9 cellular contexts compared by ENCODE assay signal in the genomic region with DNA sequence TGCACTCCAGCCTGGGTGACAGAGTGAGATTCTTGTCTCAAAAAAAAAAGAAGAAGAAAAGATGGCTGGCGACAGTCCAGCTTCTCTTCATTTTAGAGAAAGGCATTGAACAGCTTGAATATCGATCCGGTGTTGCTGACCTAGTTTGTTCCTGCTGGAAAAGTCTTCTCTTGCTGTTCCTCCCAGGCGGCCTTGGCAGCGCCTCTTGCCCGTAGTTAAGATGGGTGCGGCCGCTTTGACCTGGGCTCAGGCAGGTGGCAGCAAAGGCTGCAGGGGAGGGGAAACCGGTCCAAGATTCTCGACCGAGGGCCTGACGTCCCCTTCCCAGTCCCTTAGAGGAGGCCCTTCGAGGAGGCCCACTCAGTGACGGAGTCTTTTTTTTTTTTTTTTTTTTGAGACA. TPM values are rescaled to one million over a fixed set of nuclear protein-coding genes. Genes with fewer than 3 reads are reported as not detected.
DNase-seq lines count a peak whose midpoint lies in the region; ATAC-seq, FAIRE-seq and TF ChIP-seq lines count a peak whose summit lies in the region.
"Had no signal": no experiment of that assay in that cellular context is flagged by ENCODE, and none has a peak within 500 bp of the region (broad histone marks: within the 10 kb centered on the region; RNA-seq: fewer than 3 reads in every experiment).

No MANE protein-coding gene starts in this region.

- H3K27me3 Mint-ChIP-seq in activated T-cell treated with anti-CD3 and anti-CD28 coated beads, Interleukin-2, amount 50 U/mL, for 72 hours (ENCODE audit: low read depth): no peaks in the 10 kb centered on the region
- H3K27me3 Mint-ChIP-seq in WTC11 (ENCODE audit: low read depth): peaks cover 21% of the 10 kb centered on the region

- H3K4me1 Mint-ChIP-seq in activated T-cell treated with anti-CD3 and anti-CD28 coated beads, Interleukin-2, amount 50 U/mL, for 72 hours (ENCODE audit: low read depth): peaks cover 46% of the 10 kb centered on the region
- H3K4me1 Mint-ChIP-seq in WTC11: peaks cover 19% of the 10 kb centered on the region

- H3K79me2 ChIP-seq in HepG2 (ENCODE audit: insufficient read depth, low read length): peaks cover 8% of the 10 kb centered on the region

- TF ChIP-seq POLR2A in HepG2 (IDR thresholded peaks at IDR 0.05; ENCODE audit: insufficient read depth in 1 of 2, low read depth in 2 of 2, low read length in 2 of 2): no peak
- no peak for TF ChIP-seq POLR2A in adrenal gland (IDR thresholded peaks at IDR 0.05)

- TF ChIP-seq RAD21 in HepG2 (CRISPR knock-in tag; IDR thresholded peaks at IDR 0.05): no peak

- H3K4me2 ChIP-seq in HepG2 (ENCODE audit: low read depth, low read length): no peak overlapping the region

- no peaks in the 10 kb centered on the region for H3K36me3 ChIP-seq in HepG2 (replicated peaks in 1 of 2; ENCODE audit: control insufficient read depth in 1 of 2, insufficient read depth in 2 of 2, low read length in 2 of 2)
- H3K36me3 ChIP-seq in subcutaneous abdominal adipose tissue (ENCODE audit: control insufficient read depth in 5 of 5, insufficient read depth in 5 of 5, low read length in 5 of 5): no peaks in the 10 kb centered on the region
- no peaks in the 10 kb centered on the region for H3K36me3 ChIP-seq in adrenal gland (replicated peaks in 1 of 2)

- no TSS peak for BruUV-seq in HepG2 (replicated peaks; lab: Mats Ljungman, UMichigan)

- H2AFZ ChIP-seq in HepG2 (ENCODE audit: low read length): no peak overlapping the region

- H3K4me1 ChIP-seq in HepG2 (ENCODE audit: insufficient read depth, low read length) (peaks cover 34% of the 10 kb centered on the region), subcutaneous abdominal adipose tissue (ENCODE audit: control insufficient read depth in 5 of 5, insufficient read depth in 5 of 5, low read length in 5 of 5) (peaks cover 0 to 23% (median 21%) of the 10 kb centered on the region in 5 donors), adrenal gland (replicated peaks in 1 of 2) (peaks cover 8 to 11% of the 10 kb centered on the region in 2 donors)

- POLR2A ChIA-PET in WTC11 (lab: Charles Lee) (no interaction called here), HepG2 (lab: Yijun Ruan, JAX) (interaction anchor here (0.7 kb wide), 1 partner anchor 21 kb away, joined by 3 read pairs; no protein-coding TSS in a partner anchor)

- ATAC-seq in activated T-cell treated with anti-CD3 and anti-CD28 coated beads, Interleukin-2, amount 50 U/mL, for 72 hours (replicated peaks in 1 of 2): no peak
- ATAC-seq in WTC11 (no peak), HepG2 (no peak), HG02870 (IDR thresholded peaks at IDR 0.05; ENCODE audit: unreplicated experiment) (no peak)

- H3K9ac ChIP-seq in HepG2 (ENCODE audit: insufficient read depth, low read depth, low read length): no peak overlapping the region
- peak overlapping the region in 1 of 5 donors; percentile 73 for H3K9ac ChIP-seq in subcutaneous abdominal adipose tissue (ENCODE audit: low read length in 5 of 5)

- peak overlapping the region; percentile 90 for H3K4me3 Mint-ChIP-seq in activated T-cell treated with anti-CD3 and anti-CD28 coated beads, Interleukin-2, amount 50 U/mL, for 72 hours
- H3K4me3 Mint-ChIP-seq in WTC11: peak overlapping the region; percentile 71

- peaks cover 0 to 5% of the 10 kb centered on the region in 2 donors for H3K36me3 Mint-ChIP-seq in activated T-cell treated with anti-CD3 and anti-CD28 coated beads, Interleukin-2, amount 50 U/mL, for 72 hours (ENCODE audit: insufficient read depth in 2 of 2)
- no peaks in the 10 kb centered on the region for H3K36me3 Mint-ChIP-seq in WTC11

- H3K27ac ChIP-seq in HepG2 (ENCODE audit: extremely low read length, insufficient read depth, low read length) (no peak overlapping the region), subcutaneous abdominal adipose tissue (ENCODE audit: low read depth, low read length) (peak overlapping the region; percentile 46), adrenal gland (peak overlapping the region in 1 of 5 donors; percentile 62)

- CTCF ChIA-PET in WTC11 (lab: Charles Lee): interaction anchor here (0.6 to 2.2 kb wide), 8 partner anchors 10 to 329 kb away, joined by 3 to 14 read pairs (median 4); partner anchors contain the start of genes DCTPP1, ZNF688 and ZNF747
- CTCF ChIA-PET in HepG2 (lab: Yijun Ruan, JAX; ENCODE audit: low intra/inter-chr PET ratio, low total read pairs): no interaction called here

- no peaks in the 10 kb centered on the region for H3K9me3 Mint-ChIP-seq in activated T-cell treated with anti-CD3 and anti-CD28 coated beads, Interleukin-2, amount 50 U/mL, for 72 hours
- H3K9me3 Mint-ChIP-seq in WTC11: no peaks in the 10 kb centered on the region

- TF ChIP-seq CTCF in WTC11 (IDR thresholded peaks at IDR 0.05): no peak
- 0 out of 2 replicates have a peak, but pooled peaks have one; percentile 7 for TF ChIP-seq CTCF in HepG2 (CRISPR knock-in tag; IDR thresholded peaks at IDR 0.05)
- TF ChIP-seq CTCF in adrenal gland (IDR thresholded peaks at IDR 0.05): no peak

- no peak for FAIRE-seq in HepG2 (lab: Jason Lieb, UNC)

- no peak for DNase-seq in activated T-cell treated with anti-CD3 and anti-CD28 coated beads, Interleukin-2, amount 50 U/mL, for 72 hours
- DNase-seq in activated T-cell treated with anti-CD3 and anti-CD28 coated beads for 4 hours (no peak), WTC11 (ENCODE audit: low spot score) (no peak), HepG2 (ENCODE audit: low spot score) (no peak), adrenal gland (no peak), mesenteric fat pad (ENCODE audit: low spot score) (no peak)
- DNase-seq: midbrain had no signal

- H3K9me3 ChIP-seq in HepG2 (ENCODE audit: low read length) (no peaks in the 10 kb centered on the region), subcutaneous abdominal adipose tissue (ENCODE audit: control insufficient read depth in 5 of 5, low read length in 5 of 5) (no peaks in the 10 kb centered on the region), adrenal gland (replicated peaks in 1 of 3) (no peaks in the 10 kb centered on the region)

- H3K27ac Mint-ChIP-seq in activated T-cell treated with anti-CD3 and anti-CD28 coated beads, Interleukin-2, amount 50 U/mL, for 72 hours: no peak overlapping the region
- H3K27ac Mint-ChIP-seq in WTC11: no peak overlapping the region

- H3K27me3 ChIP-seq in HepG2 (ENCODE audit: control insufficient read depth in 1 of 2, insufficient read depth in 2 of 2, low read length in 2 of 2) (no peaks in the 10 kb centered on the region), subcutaneous abdominal adipose tissue (ENCODE audit: control insufficient read depth in 5 of 5, insufficient read depth in 4 of 5, low read length in 5 of 5) (no peaks in the 10 kb centered on the region), adrenal gland (no peaks in the 10 kb centered on the region)

- H3K4me3 ChIP-seq in HepG2 (replicated peaks in 1 of 3; ENCODE audit: insufficient read depth in 1 of 3, low read depth in 2 of 3, low read length in 3 of 3) (no peak overlapping the region), subcutaneous abdominal adipose tissue (ENCODE audit: low read depth in 1 of 5, low read length in 5 of 5) (peak overlapping the region in 4 of 5 donors; percentile 75 to 80 (median 78)), adrenal gland (peak overlapping the region in 1 of 4 donors; percentile 43)

- no peak for TF ChIP-seq EP300 in HepG2 (IDR thresholded peaks at IDR 0.05; ENCODE audit: low read depth in 2 of 2, low read length in 2 of 2)
- TF ChIP-seq EP300 in HepG2 (CRISPR knock-in tag; IDR thresholded peaks at IDR 0.05; ENCODE audit: borderline replicate concordance): no peak

- in situ Hi-C loops in HepG2 (cut with HindIII; ENCODE audit: extremely low pct_ligation_motif_present, low pct_unique_long_range_greater_than_20kb): no loop called here

- H4K20me1 ChIP-seq in HepG2 (ENCODE audit: insufficient read depth, low read length): no peaks in the 10 kb centered on the region

- intact Hi-C loops in HepG2 (cut with micrococcal nuclease; ENCODE audit: unreplicated experiment) (no loop called here), adrenal gland (cut with DNase I) (loop anchor here in 1 of 2 donors (10.0 kb wide), 1 partner anchor 53 kb away; the partner anchor contains the start of gene ZNF689)

- WGBS in HepG2 (ENCODE audit: low lambda C conversion rate): 69% methylated on average over 14 of the region's 14 CpGs
- WGBS in adrenal gland, 4 donors: 85 to 93% (median 88%) methylated on average over 14 of the region's 14 CpGs

RNA-seq across cellular contexts. Expression of gene ZNF764, which starts 3.8 kb away (rescaled TPM):
- total RNA-seq in activated T-cell treated with anti-CD3 and anti-CD28 coated beads, Interleukin-2, amount 50 U/mL, for 72 hours: 10 to 100 TPM; 10.7 to 12.7 TPM
- total RNA-seq in WTC11 (2021) (9.0 to 10.4 TPM (median 9.1 TPM) in 3 replicates), HepG2 (2016; rRNA removed; fragmentation: Illumina TruSeq; extraction: Trizol) (7.3 and 9.1 TPM in 2 replicates), adrenal gland (10 to 100 TPM in 3 of 8 donors, 1 to 10 TPM in 5; 5.1 to 15.0 (median 9.8) TPM), mesenteric fat pad (5.9 TPM)
- total RNA-seq in HepG2 (2016; cell fraction: cytosol; rRNA removed; fragmentation: Illumina TruSeq; extraction: Trizol; ENCODE audit: low read depth): 2.8 and 3.1 TPM in 2 replicates
- total RNA-seq in HepG2 (2016; cell fraction: insoluble cytoplasmic fraction; rRNA removed; fragmentation: Illumina TruSeq; extraction: Trizol): 5.9 and 8.3 TPM in 2 replicates
- total RNA-seq in HepG2 (2016; cell fraction: membrane; rRNA removed; fragmentation: Illumina TruSeq; extraction: Trizol): 6.4 and 7.9 TPM in 2 replicates
- 7.4 and 7.9 TPM in 2 replicates for total RNA-seq in HepG2 (2016; cell fraction: nucleus; rRNA removed; fragmentation: Illumina TruSeq; extraction: Trizol)
- polyA plus RNA-seq in HepG2 (2011; rRNA removed) (4.1 and 4.8 TPM in 2 replicates), adrenal gland (1 to 10 TPM; 3.6 to 9.7 (median 5.9) TPM)
- 4.1 and 4.5 TPM in 2 replicates for polyA plus RNA-seq in HepG2 (2011; cell fraction: cytosol; rRNA removed)
- 11.6 and 12.2 TPM in 2 replicates for polyA plus RNA-seq in HepG2 (2011; cell fraction: nucleus; rRNA removed)
- 3.6 and 4.9 TPM in 2 replicates for polyA plus RNA-seq in HepG2 (2012)
- polyA plus RNA-seq in HepG2 (2016; cell fraction: cytosol; fragmentation: Illumina TruSeq; extraction: Trizol; ENCODE audit: low read depth): 1.7 and 2.0 TPM in 2 replicates
- 6.8 and 7.3 TPM in 2 replicates for polyA plus RNA-seq in HepG2 (2016; cell fraction: insoluble cytoplasmic fraction; fragmentation: Illumina TruSeq; extraction: Trizol; ENCODE audit: low read depth)
- polyA plus RNA-seq in HepG2 (2016; cell fraction: membrane; fragmentation: Illumina TruSeq; extraction: Trizol; ENCODE audit: low read depth): 4.0 TPM in 2 replicates
- polyA plus RNA-seq in HepG2 (2016; cell fraction: nucleus; fragmentation: Illumina TruSeq; extraction: Trizol; ENCODE audit: insufficient read depth, low read depth): 18.1 and 18.6 TPM in 2 replicates
- 4.3 and 10.8 TPM in 2 replicates for polyA minus RNA-seq in HepG2 (2011; rRNA and poly(A)+ RNA removed; ENCODE audit: low replicate concordance)
- polyA minus RNA-seq in HepG2 (2011; cell fraction: cytosol; rRNA and poly(A)+ RNA removed): 6.1 and 6.6 TPM in 2 replicates
- 7.7 and 8.7 TPM in 2 replicates for polyA minus RNA-seq in HepG2 (2011; cell fraction: nucleus; rRNA and poly(A)+ RNA removed)

RNA-seq across cellular contexts. Expression of gene ZNF688, which starts 9.5 kb away (rescaled TPM):
- 10 to 100 TPM; 14.5 TPM for total RNA-seq in activated T-cell treated with anti-CD3 and anti-CD28 coated beads, Interleukin-2, amount 50 U/mL, for 72 hours
- total RNA-seq in WTC11 (2021): 4.2 to 6.0 TPM (median 4.9 TPM) in 3 replicates
- 5.4 and 5.8 TPM in 2 replicates for total RNA-seq in HepG2 (2016; rRNA removed; fragmentation: Illumina TruSeq; extraction: Trizol)
- 13.1 and 13.2 TPM in 2 replicates for total RNA-seq in HepG2 (2016; cell fraction: cytosol; rRNA removed; fragmentation: Illumina TruSeq; extraction: Trizol; ENCODE audit: low read depth)
- total RNA-seq in HepG2 (2016; cell fraction: insoluble cytoplasmic fraction; rRNA removed; fragmentation: Illumina TruSeq; extraction: Trizol): 4.0 and 4.8 TPM in 2 replicates
- total RNA-seq in HepG2 (2016; cell fraction: membrane; rRNA removed; fragmentation: Illumina TruSeq; extraction: Trizol): 8.5 and 11.4 TPM in 2 replicates
- 2.6 and 3.6 TPM in 2 replicates for total RNA-seq in HepG2 (2016; cell fraction: nucleus; rRNA removed; fragmentation: Illumina TruSeq; extraction: Trizol)
- polyA plus RNA-seq in HepG2 (2011; rRNA removed): 2.4 and 2.9 TPM in 2 replicates
- 2.7 and 3.8 TPM in 2 replicates for polyA plus RNA-seq in HepG2 (2011; cell fraction: cytosol; rRNA removed)
- polyA plus RNA-seq in HepG2 (2011; cell fraction: nucleus; rRNA removed): 4.5 TPM in 2 replicates
- 2.3 and 3.6 TPM in 2 replicates for polyA plus RNA-seq in HepG2 (2012)
- 17.2 and 20.6 TPM in 2 replicates for polyA plus RNA-seq in HepG2 (2016; cell fraction: cytosol; fragmentation: Illumina TruSeq; extraction: Trizol; ENCODE audit: low read depth)
- polyA plus RNA-seq in HepG2 (2016; cell fraction: insoluble cytoplasmic fraction; fragmentation: Illumina TruSeq; extraction: Trizol; ENCODE audit: low read depth): 5.4 and 6.1 TPM in 2 replicates
- polyA plus RNA-seq in HepG2 (2016; cell fraction: membrane; fragmentation: Illumina TruSeq; extraction: Trizol; ENCODE audit: low read depth): 16.0 and 17.2 TPM in 2 replicates
- 6.9 and 8.3 TPM in 2 replicates for polyA plus RNA-seq in HepG2 (2016; cell fraction: nucleus; fragmentation: Illumina TruSeq; extraction: Trizol; ENCODE audit: insufficient read depth, low read depth)
- 1.7 and 2.7 TPM in 2 replicates for polyA minus RNA-seq in HepG2 (2011; rRNA and poly(A)+ RNA removed; ENCODE audit: low replicate concordance)
- 1.8 and 2.9 TPM in 2 replicates for polyA minus RNA-seq in HepG2 (2011; cell fraction: cytosol; rRNA and poly(A)+ RNA removed)
- polyA minus RNA-seq in HepG2 (2011; cell fraction: nucleus; rRNA and poly(A)+ RNA removed): 2.0 and 2.4 TPM in 2 replicates
- 10 to 100 TPM; 10.3 to 33.2 (median 18.2) TPM for total RNA-seq in adrenal gland
- 10 to 100 TPM; 16.4 to 43.4 (median 33.9) TPM for polyA plus RNA-seq in adrenal gland
- total RNA-seq in mesenteric fat pad: 12.1 TPM

RNA-seq across cellular contexts. Expression of gene ZNF785, which starts 23.5 kb away (rescaled TPM):
- total RNA-seq in activated T-cell treated with anti-CD3 and anti-CD28 coated beads, Interleukin-2, amount 50 U/mL, for 72 hours: 10 to 100 TPM; 10.9 to 12.6 TPM
- total RNA-seq in WTC11 (2021) (15.4 to 16.5 TPM (median 16.0 TPM) in 3 replicates), HepG2 (2016; rRNA removed; fragmentation: Illumina TruSeq; extraction: Trizol) (not detected in 2 replicates), adrenal gland (10 to 100 TPM in 7 of 8 donors, 1 to 10 TPM in 1; 9.4 to 37.0 (median 15.4) TPM), mesenteric fat pad (10.1 TPM)
- total RNA-seq in HepG2 (2016; cell fraction: cytosol; rRNA removed; fragmentation: Illumina TruSeq; extraction: Trizol; ENCODE audit: low read depth): not detected in 2 replicates
- not detected in 2 replicates for total RNA-seq in HepG2 (2016; cell fraction: insoluble cytoplasmic fraction; rRNA removed; fragmentation: Illumina TruSeq; extraction: Trizol)
- total RNA-seq in HepG2 (2016; cell fraction: membrane; rRNA removed; fragmentation: Illumina TruSeq; extraction: Trizol): not detected in 2 replicates
- not detected in 2 replicates for total RNA-seq in HepG2 (2016; cell fraction: nucleus; rRNA removed; fragmentation: Illumina TruSeq; extraction: Trizol)
- polyA plus RNA-seq in HepG2 (2011; rRNA removed) (0.01 TPM in 1 of 2 replicates, not detected in the other), adrenal gland (10 to 100 TPM in 1 of 3 donors, 1 to 10 TPM in 2; 3.4 to 11.2 (median 8.9) TPM)
- polyA plus RNA-seq in HepG2 (2011; cell fraction: cytosol; rRNA removed): 0.03 TPM in 1 of 2 replicates, not detected in the other
- polyA plus RNA-seq in HepG2 (2011; cell fraction: nucleus; rRNA removed): 0.05 TPM in 1 of 2 replicates, not detected in the other
- 0.11 TPM in 1 of 2 replicates, not detected in the other for polyA plus RNA-seq in HepG2 (2012)
- polyA plus RNA-seq in HepG2 (2016; cell fraction: cytosol; fragmentation: Illumina TruSeq; extraction: Trizol; ENCODE audit: low read depth): not detected in 2 replicates
- not detected in 2 replicates for polyA plus RNA-seq in HepG2 (2016; cell fraction: insoluble cytoplasmic fraction; fragmentation: Illumina TruSeq; extraction: Trizol; ENCODE audit: low read depth)
- not detected in 2 replicates for polyA plus RNA-seq in HepG2 (2016; cell fraction: membrane; fragmentation: Illumina TruSeq; extraction: Trizol; ENCODE audit: low read depth)
- polyA plus RNA-seq in HepG2 (2016; cell fraction: nucleus; fragmentation: Illumina TruSeq; extraction: Trizol; ENCODE audit: insufficient read depth, low read depth): not detected in 2 replicates
- 10.5 TPM in 1 of 2 replicates, not detected in the other for polyA minus RNA-seq in HepG2 (2011; rRNA and poly(A)+ RNA removed; ENCODE audit: low replicate concordance)
- not detected in 2 replicates for polyA minus RNA-seq in HepG2 (2011; cell fraction: cytosol; rRNA and poly(A)+ RNA removed)
- not detected in 2 replicates for polyA minus RNA-seq in HepG2 (2011; cell fraction: nucleus; rRNA and poly(A)+ RNA removed)

RNA-seq across cellular contexts. Expression of gene ZNF747, which starts 27.4 kb away (rescaled TPM):
- total RNA-seq in activated T-cell treated with anti-CD3 and anti-CD28 coated beads, Interleukin-2, amount 50 U/mL, for 72 hours: 1 to 10 TPM; 8.3 to 9.2 TPM
- total RNA-seq in WTC11 (2021): 11.3 to 11.7 TPM (median 11.5 TPM) in 3 replicates
- 8.8 and 10.2 TPM in 2 replicates for total RNA-seq in HepG2 (2016; rRNA removed; fragmentation: Illumina TruSeq; extraction: Trizol)
- total RNA-seq in HepG2 (2016; cell fraction: cytosol; rRNA removed; fragmentation: Illumina TruSeq; extraction: Trizol; ENCODE audit: low read depth): 2.7 and 2.8 TPM in 2 replicates
- 10.3 and 10.8 TPM in 2 replicates for total RNA-seq in HepG2 (2016; cell fraction: insoluble cytoplasmic fraction; rRNA removed; fragmentation: Illumina TruSeq; extraction: Trizol)
- 8.9 and 9.2 TPM in 2 replicates for total RNA-seq in HepG2 (2016; cell fraction: membrane; rRNA removed; fragmentation: Illumina TruSeq; extraction: Trizol)
- 7.3 and 9.1 TPM in 2 replicates for total RNA-seq in HepG2 (2016; cell fraction: nucleus; rRNA removed; fragmentation: Illumina TruSeq; extraction: Trizol)
- 7.0 and 7.2 TPM in 2 replicates for polyA plus RNA-seq in HepG2 (2011; rRNA removed)
- 5.7 and 6.4 TPM in 2 replicates for polyA plus RNA-seq in HepG2 (2011; cell fraction: cytosol; rRNA removed)
- polyA plus RNA-seq in HepG2 (2011; cell fraction: nucleus; rRNA removed): 9.4 and 11.1 TPM in 2 replicates
- polyA plus RNA-seq in HepG2 (2012): 2.3 and 3.6 TPM in 2 replicates
- polyA plus RNA-seq in HepG2 (2016; cell fraction: cytosol; fragmentation: Illumina TruSeq; extraction: Trizol; ENCODE audit: low read depth): 1.7 and 1.9 TPM in 2 replicates
- 9.4 and 9.8 TPM in 2 replicates for polyA plus RNA-seq in HepG2 (2016; cell fraction: insoluble cytoplasmic fraction; fragmentation: Illumina TruSeq; extraction: Trizol; ENCODE audit: low read depth)
- 5.7 and 5.8 TPM in 2 replicates for polyA plus RNA-seq in HepG2 (2016; cell fraction: membrane; fragmentation: Illumina TruSeq; extraction: Trizol; ENCODE audit: low read depth)
- 12.4 and 13.5 TPM in 2 replicates for polyA plus RNA-seq in HepG2 (2016; cell fraction: nucleus; fragmentation: Illumina TruSeq; extraction: Trizol; ENCODE audit: insufficient read depth, low read depth)
- 12.9 and 13.6 TPM in 2 replicates for polyA minus RNA-seq in HepG2 (2011; rRNA and poly(A)+ RNA removed; ENCODE audit: low replicate concordance)
- polyA minus RNA-seq in HepG2 (2011; cell fraction: cytosol; rRNA and poly(A)+ RNA removed): 5.2 and 6.2 TPM in 2 replicates
- 12.5 and 16.8 TPM in 2 replicates for polyA minus RNA-seq in HepG2 (2011; cell fraction: nucleus; rRNA and poly(A)+ RNA removed)
- total RNA-seq in adrenal gland: 10 to 100 TPM; 10.4 to 19.9 (median 15.7) TPM
- 1 to 10 TPM; 7.7 to 9.3 (median 8.4) TPM for polyA plus RNA-seq in adrenal gland
- 9.6 TPM for total RNA-seq in mesenteric fat pad

RNA-seq across cellular contexts. Expression of gene ZNF768, which starts 35.7 kb away (rescaled TPM):
- 10 to 100 TPM; 21.0 to 22.5 TPM for total RNA-seq in activated T-cell treated with anti-CD3 and anti-CD28 coated beads, Interleukin-2, amount 50 U/mL, for 72 hours
- 35.9 to 43.0 TPM (median 42.4 TPM) in 3 replicates for total RNA-seq in WTC11 (2021)
- 26.6 and 34.4 TPM in 2 replicates for total RNA-seq in HepG2 (2016; rRNA removed; fragmentation: Illumina TruSeq; extraction: Trizol)
- 6.1 and 6.9 TPM in 2 replicates for total RNA-seq in HepG2 (2016; cell fraction: cytosol; rRNA removed; fragmentation: Illumina TruSeq; extraction: Trizol; ENCODE audit: low read depth)
- 23.0 and 34.5 TPM in 2 replicates for total RNA-seq in HepG2 (2016; cell fraction: insoluble cytoplasmic fraction; rRNA removed; fragmentation: Illumina TruSeq; extraction: Trizol)
- 19.9 and 22.9 TPM in 2 replicates for total RNA-seq in HepG2 (2016; cell fraction: membrane; rRNA removed; fragmentation: Illumina TruSeq; extraction: Trizol)
- 17.6 and 18.7 TPM in 2 replicates for total RNA-seq in HepG2 (2016; cell fraction: nucleus; rRNA removed; fragmentation: Illumina TruSeq; extraction: Trizol)
- 26.7 and 40.0 TPM in 2 replicates for polyA plus RNA-seq in HepG2 (2011; rRNA removed)
- polyA plus RNA-seq in HepG2 (2011; cell fraction: cytosol; rRNA removed): 22.2 and 36.8 TPM in 2 replicates
- 67.1 and 79.3 TPM in 2 replicates for polyA plus RNA-seq in HepG2 (2011; cell fraction: nucleus; rRNA removed)
- 22.9 and 30.0 TPM in 2 replicates for polyA plus RNA-seq in HepG2 (2012)
- 6.4 and 7.1 TPM in 2 replicates for polyA plus RNA-seq in HepG2 (2016; cell fraction: cytosol; fragmentation: Illumina TruSeq; extraction: Trizol; ENCODE audit: low read depth)
- polyA plus RNA-seq in HepG2 (2016; cell fraction: insoluble cytoplasmic fraction; fragmentation: Illumina TruSeq; extraction: Trizol; ENCODE audit: low read depth): 32.0 and 39.1 TPM in 2 replicates
- 19.7 and 20.2 TPM in 2 replicates for polyA plus RNA-seq in HepG2 (2016; cell fraction: membrane; fragmentation: Illumina TruSeq; extraction: Trizol; ENCODE audit: low read depth)
- 50.4 and 51.1 TPM in 2 replicates for polyA plus RNA-seq in HepG2 (2016; cell fraction: nucleus; fragmentation: Illumina TruSeq; extraction: Trizol; ENCODE audit: insufficient read depth, low read depth)
- 11.8 and 40.3 TPM in 2 replicates for polyA minus RNA-seq in HepG2 (2011; rRNA and poly(A)+ RNA removed; ENCODE audit: low replicate concordance)
- 18.5 and 21.5 TPM in 2 replicates for polyA minus RNA-seq in HepG2 (2011; cell fraction: cytosol; rRNA and poly(A)+ RNA removed)
- 7.8 and 8.2 TPM in 2 replicates for polyA minus RNA-seq in HepG2 (2011; cell fraction: nucleus; rRNA and poly(A)+ RNA removed)
- total RNA-seq in adrenal gland: 10 to 100 TPM; 23.2 to 53.0 (median 30.9) TPM
- polyA plus RNA-seq in adrenal gland: 100 to 1,000 TPM in 1 of 3 donors, 10 to 100 TPM in 1, 1 to 10 TPM in 1; 8.7 to 103 (median 55.6) TPM
- total RNA-seq in mesenteric fat pad: 24.8 TPM

Comparison
In these comparisons a context has a peak if more than half of its experiments do, and no peak if none do; other contexts are left out.
1. H3K4me3 ChIP-seq: peak in subcutaneous abdominal adipose tissue (4 of 5); none in HepG2 (0 of 3).
2. RNA of gene ZNF785, which starts 23.5 kb away (total RNA-seq): 15.4 to 16.5 TPM in WTC11, 9.4 to 37.0 TPM in adrenal gland, 10.9 to 12.6 TPM in activated T-cell treated with anti-CD3 and anti-CD28 coated beads, Interleukin-2, amount 50 U/mL, for 72 hours and 10.1 TPM in mesenteric fat pad (single experiment); not detected in HepG2; every median in the first group is over 10 times any median in the second.